1 cellular context compared by ENCODE assay signal in the genomic region with DNA sequence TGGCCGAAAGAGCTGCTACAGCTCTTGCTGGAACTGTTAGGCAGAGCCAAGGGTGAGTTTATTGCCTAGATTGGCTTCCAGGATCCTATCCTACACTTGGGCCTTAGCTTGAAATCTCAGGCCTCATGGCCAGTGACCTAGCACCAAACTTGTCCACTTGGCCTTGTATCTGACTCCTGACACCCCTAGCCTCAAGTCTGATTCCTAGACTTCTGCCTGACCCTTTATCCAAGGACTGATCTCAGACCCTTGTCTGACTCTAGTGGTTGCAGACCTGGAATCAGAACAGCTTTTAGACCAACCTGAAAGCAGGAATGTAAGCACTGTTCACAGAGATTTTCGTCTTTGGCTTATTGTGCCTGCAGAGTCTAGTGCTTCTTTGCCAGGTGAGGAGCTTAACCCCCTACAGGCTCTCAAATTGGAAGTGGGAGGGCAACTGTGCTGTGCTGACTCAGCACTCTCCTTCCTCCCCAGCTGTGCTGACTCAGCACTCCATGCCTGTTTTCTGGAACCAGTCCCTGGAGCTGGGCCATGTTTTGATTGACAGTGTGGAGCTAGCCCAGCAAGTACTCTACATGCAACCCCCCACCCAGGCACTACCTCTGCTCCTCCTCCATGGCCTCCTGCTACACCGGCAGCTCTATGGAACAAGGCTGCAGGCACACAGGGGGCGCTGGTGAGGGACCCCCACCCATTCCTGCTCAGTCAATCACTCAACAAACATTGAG.
TF ChIP-seq lines count a peak whose summit lies in the region.

No MANE protein-coding gene starts in this region.

TF ChIP-seq in K562, 482 proteins besides CTCF, POLR2A, EP300 and RAD21 (continues in another document):
- no peak for TF ChIP-seq ERF (CRISPR knock-in tag; IDR thresholded peaks at IDR 0.05)
- TF ChIP-seq MTA1 (IDR thresholded peaks at IDR 0.05; ENCODE audit: borderline replicate concordance): peak; percentile 70; the same call in 1 of the 2 replicates
- TF ChIP-seq ARID2 (IDR thresholded peaks at IDR 0.05): no peak
- no peak for TF ChIP-seq MIER1 (IDR thresholded peaks at IDR 0.05; ENCODE audit: low read depth)
- peak; percentile 93 for TF ChIP-seq DACH1 (IDR thresholded peaks at IDR 0.05; ENCODE audit: partially characterized antibody)
- TF ChIP-seq TAF7 (tag; IDR thresholded peaks at IDR 0.05): no peak
- TF ChIP-seq ZNF586 (CRISPR knock-in tag; conservative IDR thresholded peaks at IDR 0.05): no peak
- no peak for TF ChIP-seq ZNF347 (CRISPR knock-in tag; IDR thresholded peaks at IDR 0.05; ENCODE audit: low read depth)
- peak; percentile 89 for TF ChIP-seq JUND (IDR thresholded peaks at IDR 0.05; ENCODE audit: borderline replicate concordance, low read depth, low read length)
- peak; percentile 85; the same call in 2 of the 3 replicates for TF ChIP-seq JUND (tag; IDR thresholded peaks at IDR 0.05; ENCODE audit: borderline replicate concordance, low read depth, low read length)
- TF ChIP-seq ZNF707 (CRISPR knock-in tag; conservative IDR thresholded peaks at IDR 0.05): no peak
- no peak for TF ChIP-seq ZFP91 (CRISPR knock-in tag; IDR thresholded peaks at IDR 0.05)
- TF ChIP-seq CUX1 (CRISPR knock-in tag; IDR thresholded peaks at IDR 0.05): no peak
- TF ChIP-seq ZBTB17 (CRISPR knock-in tag; IDR thresholded peaks at IDR 0.05): 0 out of 2 replicates have a peak, but pooled peaks have one; percentile 41
- no peak for TF ChIP-seq RBM15 (IDR thresholded peaks at IDR 0.05; ENCODE audit: insufficient read depth, low read length)
- peak; percentile 98 for TF ChIP-seq NFE2 (IDR thresholded peaks at IDR 0.05; ENCODE audit: low read depth)
- TF ChIP-seq CBFA2T2 (conservative IDR thresholded peaks at IDR 0.05): peak; percentile 75
- TF ChIP-seq, protein P1, sequence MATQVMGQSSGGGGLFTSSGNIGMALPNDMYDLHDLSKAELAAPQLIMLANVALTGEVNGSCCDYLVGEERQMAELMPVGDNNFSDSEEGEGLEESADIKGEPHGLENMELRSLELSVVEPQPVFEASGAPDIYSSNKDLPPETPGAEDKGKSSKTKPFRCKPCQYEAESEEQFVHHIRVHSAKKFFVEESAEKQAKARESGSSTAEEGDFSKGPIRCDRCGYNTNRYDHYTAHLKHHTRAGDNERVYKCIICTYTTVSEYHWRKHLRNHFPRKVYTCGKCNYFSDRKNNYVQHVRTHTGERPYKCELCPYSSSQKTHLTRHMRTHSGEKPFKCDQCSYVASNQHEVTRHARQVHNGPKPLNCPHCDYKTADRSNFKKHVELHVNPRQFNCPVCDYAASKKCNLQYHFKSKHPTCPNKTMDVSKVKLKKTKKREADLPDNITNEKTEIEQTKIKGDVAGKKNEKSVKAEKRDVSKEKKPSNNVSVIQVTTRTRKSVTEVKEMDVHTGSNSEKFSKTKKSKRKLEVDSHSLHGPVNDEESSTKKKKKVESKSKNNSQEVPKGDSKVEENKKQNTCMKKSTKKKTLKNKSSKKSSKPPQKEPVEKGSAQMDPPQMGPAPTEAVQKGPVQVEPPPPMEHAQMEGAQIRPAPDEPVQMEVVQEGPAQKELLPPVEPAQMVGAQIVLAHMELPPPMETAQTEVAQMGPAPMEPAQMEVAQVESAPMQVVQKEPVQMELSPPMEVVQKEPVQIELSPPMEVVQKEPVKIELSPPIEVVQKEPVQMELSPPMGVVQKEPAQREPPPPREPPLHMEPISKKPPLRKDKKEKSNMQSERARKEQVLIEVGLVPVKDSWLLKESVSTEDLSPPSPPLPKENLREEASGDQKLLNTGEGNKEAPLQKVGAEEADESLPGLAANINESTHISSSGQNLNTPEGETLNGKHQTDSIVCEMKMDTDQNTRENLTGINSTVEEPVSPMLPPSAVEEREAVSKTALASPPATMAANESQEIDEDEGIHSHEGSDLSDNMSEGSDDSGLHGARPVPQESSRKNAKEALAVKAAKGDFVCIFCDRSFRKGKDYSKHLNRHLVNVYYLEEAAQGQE (CRISPR knock-in tag; IDR thresholded peaks at IDR 0.05; ENCODE audit: low read depth): no peak
- TF ChIP-seq, protein P2, sequence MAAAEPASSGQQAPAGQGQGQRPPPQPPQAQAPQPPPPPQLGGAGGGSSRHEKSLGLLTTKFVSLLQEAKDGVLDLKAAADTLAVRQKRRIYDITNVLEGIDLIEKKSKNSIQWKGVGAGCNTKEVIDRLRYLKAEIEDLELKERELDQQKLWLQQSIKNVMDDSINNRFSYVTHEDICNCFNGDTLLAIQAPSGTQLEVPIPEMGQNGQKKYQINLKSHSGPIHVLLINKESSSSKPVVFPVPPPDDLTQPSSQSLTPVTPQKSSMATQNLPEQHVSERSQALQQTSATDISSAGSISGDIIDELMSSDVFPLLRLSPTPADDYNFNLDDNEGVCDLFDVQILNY (CRISPR knock-in tag; IDR thresholded peaks at IDR 0.05): no peak
- TF ChIP-seq, protein P3, sequence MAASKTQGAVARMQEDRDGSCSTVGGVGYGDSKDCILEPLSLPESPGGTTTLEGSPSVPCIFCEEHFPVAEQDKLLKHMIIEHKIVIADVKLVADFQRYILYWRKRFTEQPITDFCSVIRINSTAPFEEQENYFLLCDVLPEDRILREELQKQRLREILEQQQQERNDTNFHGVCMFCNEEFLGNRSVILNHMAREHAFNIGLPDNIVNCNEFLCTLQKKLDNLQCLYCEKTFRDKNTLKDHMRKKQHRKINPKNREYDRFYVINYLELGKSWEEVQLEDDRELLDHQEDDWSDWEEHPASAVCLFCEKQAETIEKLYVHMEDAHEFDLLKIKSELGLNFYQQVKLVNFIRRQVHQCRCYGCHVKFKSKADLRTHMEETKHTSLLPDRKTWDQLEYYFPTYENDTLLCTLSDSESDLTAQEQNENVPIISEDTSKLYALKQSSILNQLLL (CRISPR knock-in tag; IDR thresholded peaks at IDR 0.05; ENCODE audit: borderline replicate concordance): no peak
- no peak for TF ChIP-seq ELF2 (CRISPR knock-in tag; IDR thresholded peaks at IDR 0.05)
- TF ChIP-seq, protein P4, sequence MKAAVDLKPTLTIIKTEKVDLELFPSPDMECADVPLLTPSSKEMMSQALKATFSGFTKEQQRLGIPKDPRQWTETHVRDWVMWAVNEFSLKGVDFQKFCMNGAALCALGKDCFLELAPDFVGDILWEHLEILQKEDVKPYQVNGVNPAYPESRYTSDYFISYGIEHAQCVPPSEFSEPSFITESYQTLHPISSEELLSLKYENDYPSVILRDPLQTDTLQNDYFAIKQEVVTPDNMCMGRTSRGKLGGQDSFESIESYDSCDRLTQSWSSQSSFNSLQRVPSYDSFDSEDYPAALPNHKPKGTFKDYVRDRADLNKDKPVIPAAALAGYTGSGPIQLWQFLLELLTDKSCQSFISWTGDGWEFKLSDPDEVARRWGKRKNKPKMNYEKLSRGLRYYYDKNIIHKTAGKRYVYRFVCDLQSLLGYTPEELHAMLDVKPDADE (conservative IDR thresholded peaks at IDR 0.05; ENCODE audit: control insufficient read depth, low read depth, low read length): peak; percentile 91; the same call in 1 of the 2 replicates
- peak; percentile 79 for TF ChIP-seq ATF3 (IDR thresholded peaks at IDR 0.05)
- TF ChIP-seq ATF3 (CRISPR knock-in tag; conservative IDR thresholded peaks at IDR 0.05): no peak
- no peak for TF ChIP-seq ATF1 (CRISPR knock-in tag; IDR thresholded peaks at IDR 0.05)
- TF ChIP-seq ATF1 (tag; IDR thresholded peaks at IDR 0.05): no peak; the same call in 1 of the 2 replicates
- peak; percentile 99 for TF ChIP-seq TAF9B (IDR thresholded peaks at IDR 0.05; ENCODE audit: partially characterized antibody)
- no peak for TF ChIP-seq TFAM (CRISPR knock-in tag; conservative IDR thresholded peaks at IDR 0.05)
- TF ChIP-seq MAFG (tag; conservative IDR thresholded peaks at IDR 0.05): peak; percentile 100
- TF ChIP-seq ZNF311 (CRISPR knock-in tag; IDR thresholded peaks at IDR 0.05): no peak
- no peak for TF ChIP-seq ZBTB34 (CRISPR knock-in tag; IDR thresholded peaks at IDR 0.05)
- TF ChIP-seq ZBTB7A (IDR thresholded peaks at IDR 0.05; ENCODE audit: borderline replicate concordance, control insufficient read depth, low read depth, low read length): peak; percentile 78; the same call in 1 of the 2 replicates
- TF ChIP-seq ZNF695 (CRISPR knock-in tag; IDR thresholded peaks at IDR 0.05): no peak
- no peak for TF ChIP-seq GTF2F1 (IDR thresholded peaks at IDR 0.05; ENCODE audit: low read depth, low read length)
- TF ChIP-seq MYNN (IDR thresholded peaks at IDR 0.05): peak; percentile 91
- no peak for TF ChIP-seq MYNN (CRISPR knock-in tag; IDR thresholded peaks at IDR 0.05)
- no peak for TF ChIP-seq CBX1 (IDR thresholded peaks at IDR 0.05; ENCODE audit: low read depth)
- peak; percentile 79 for TF ChIP-seq HDAC2 (IDR thresholded peaks at IDR 0.05)
- TF ChIP-seq NCOA1 (IDR thresholded peaks at IDR 0.05; ENCODE audit: low read depth): peak; percentile 49; the same call in 1 of the 2 replicates
- peak; percentile 88 for TF ChIP-seq SMARCE1 (IDR thresholded peaks at IDR 0.05)
- TF ChIP-seq SMAD4 (CRISPR knock-in tag; conservative IDR thresholded peaks at IDR 0.05): 0 out of 2 replicates have a peak, but pooled peaks have one; percentile 29
- no peak for TF ChIP-seq GTF2B (IDR thresholded peaks at IDR 0.05; ENCODE audit: extremely low read depth, insufficient read length)
- TF ChIP-seq SAFB (IDR thresholded peaks at IDR 0.05; ENCODE audit: borderline replicate concordance, low read depth, low read length): no peak
- TF ChIP-seq ZFP1 (CRISPR knock-in tag; IDR thresholded peaks at IDR 0.05): no peak
- TF ChIP-seq FOSL1 (tag; conservative IDR thresholded peaks at IDR 0.05): peak; percentile 87
- no peak for TF ChIP-seq SMARCB1 (IDR thresholded peaks at IDR 0.05; ENCODE audit: insufficient read length, low read depth)
- TF ChIP-seq ZNF184 (CRISPR knock-in tag; IDR thresholded peaks at IDR 0.05): no peak
